ENCODE assay signal across 16 cellular contexts in the genomic region with DNA sequence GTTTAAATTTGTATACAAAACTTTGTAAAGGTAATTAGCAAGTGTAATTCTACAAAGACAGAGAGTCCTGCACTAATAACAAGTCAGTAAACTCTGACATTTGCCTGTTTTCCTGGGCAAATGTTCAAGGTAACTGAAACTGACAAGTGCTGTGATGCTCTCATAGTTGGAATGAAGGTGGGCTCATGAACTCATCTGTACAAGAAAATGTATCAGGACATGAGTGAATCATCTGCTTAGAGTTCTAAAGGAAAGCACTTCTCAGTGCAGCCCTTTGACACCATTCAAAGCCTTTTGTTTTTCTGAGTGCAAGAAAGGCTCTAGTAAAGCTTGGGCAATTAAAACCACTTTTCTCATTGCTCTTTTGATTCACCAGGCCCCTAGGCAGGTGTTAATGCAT.
DNase-seq lines count a peak whose midpoint lies in the region; ATAC-seq, FAIRE-seq and TF ChIP-seq lines count a peak whose summit lies in the region.
"Had no signal": no experiment of that assay in that cellular context is flagged by ENCODE, and none has a peak within 500 bp of the region (broad histone marks: within the 10 kb centered on the region; RNA-seq: fewer than 3 reads in every experiment).

No MANE protein-coding gene starts in this region.

- H3F3A ChIP-seq in smooth muscle cell (ENCODE audit: low read depth), result no peaks in the 10 kb centered on the region

- no peaks in the 10 kb centered on the region for H4K20me1 ChIP-seq in smooth muscle cell (ENCODE audit: low read depth)
- H4K20me1 ChIP-seq: BLaER1 treated with 17β-estradiol and CSF1 and Interleukin-3, amounts not matched to agents 10 nM and 100 nM had no signal

- no peaks in the 10 kb centered on the region for H3K36me3 Mint-ChIP-seq in activated CD4-positive, alpha-beta T cell treated with anti-CD3 and anti-CD28 coated beads for 36 hours (ENCODE audit: low read depth)
- H3K36me3 Mint-ChIP-seq in activated CD4-positive, alpha-beta T cell treated with anti-CD3 and anti-CD28 coated beads, Interleukin-2, amount 10 ng/mL, durations not matched to agents 24 days and 14 days (ENCODE audit: low read depth), result no peaks in the 10 kb centered on the region
- H3K36me3 Mint-ChIP-seq: CD4-positive, CD25-positive, alpha-beta regulatory T cell had no signal

- H3K9me3 Mint-ChIP-seq in activated CD4-positive, alpha-beta T cell treated with anti-CD3 and anti-CD28 coated beads for 36 hours (ENCODE audit: low read depth), result no peaks in the 10 kb centered on the region
- peaks cover 5% of the 10 kb centered on the region for H3K9me3 Mint-ChIP-seq in activated CD4-positive, alpha-beta T cell treated with anti-CD3 and anti-CD28 coated beads, Interleukin-2, amount 10 ng/mL, durations not matched to agents 24 days and 14 days

- H2AFZ ChIP-seq in smooth muscle cell (ENCODE audit: low read depth), result no peak overlapping the region

- POLR2A ChIA-PET in activated CD4-positive, alpha-beta T cell treated with anti-CD3 and anti-CD28 coated beads for 36 hours (lab: Charles Lee), result no interaction called here

- no peak overlapping the region for H3K4me2 ChIP-seq in smooth muscle cell
- H3K4me2 ChIP-seq: BLaER1 treated with 17β-estradiol and CSF1 and Interleukin-3, amounts not matched to agents 10 nM and 100 nM had no signal

- no peak overlapping the region for H3K27ac ChIP-seq in smooth muscle cell (ENCODE audit: low read depth)
- H3K27ac ChIP-seq: 22Rv1; BLaER1 treated with 17β-estradiol and CSF1 and Interleukin-3, amounts not matched to agents 10 nM and 100 nM had no signal

- no peaks in the 10 kb centered on the region for H3K27me3 Mint-ChIP-seq in activated CD4-positive, alpha-beta T cell treated with anti-CD3 and anti-CD28 coated beads for 36 hours
- no peaks in the 10 kb centered on the region for H3K27me3 Mint-ChIP-seq in activated CD4-positive, alpha-beta T cell treated with anti-CD3 and anti-CD28 coated beads, Interleukin-2, amount 10 ng/mL, durations not matched to agents 24 days and 14 days

- peak; percentile 19 for DNase-seq in NCI-H1105 treated with DMSO at 0.1 percent for 48 hours (lab: John Stamatoyannopoulos, UW)
- no peak for DNase-seq in NCI-H1105 (lab: John Stamatoyannopoulos, UW)
- no peak for DNase-seq in activated CD4-positive, alpha-beta T cell treated with anti-CD3 and anti-CD28 coated beads for 36 hours
- no peak for DNase-seq in activated CD4-positive, alpha-beta T cell treated with anti-CD3 and anti-CD28 coated beads, Interleukin-2, amount 10 ng/mL, durations not matched to agents 24 days and 14 days
- DNase-seq in RCC 7860 (ENCODE audit: low spot score), result peak; percentile 2
- DNase-seq in left colon, result no peak
- DNase-seq in T-helper 2 cell, result no peak
- no peak for DNase-seq in smooth muscle cell (lab: John Stamatoyannopoulos, UW; ENCODE audit: unreplicated experiment)
- DNase-seq: CD4-positive, CD25-positive, alpha-beta regulatory T cell; DMS53; GF-D8 had no signal

- H3K27me3 ChIP-seq in smooth muscle cell (ENCODE audit: low read depth), result no peaks in the 10 kb centered on the region
- H3K27me3 ChIP-seq: BLaER1 treated with 17β-estradiol and CSF1 and Interleukin-3, amounts not matched to agents 10 nM and 100 nM had no signal

- no peaks in the 10 kb centered on the region for H3K4me1 ChIP-seq in smooth muscle cell (ENCODE audit: low read depth)
- H3K4me1 ChIP-seq: BLaER1 treated with 17β-estradiol and CSF1 and Interleukin-3, amounts not matched to agents 10 nM and 100 nM; HAP-1 had no signal

- H3K27ac Mint-ChIP-seq in activated CD4-positive, alpha-beta T cell treated with anti-CD3 and anti-CD28 coated beads for 36 hours, result no peak overlapping the region
- no peak overlapping the region for H3K27ac Mint-ChIP-seq in activated CD4-positive, alpha-beta T cell treated with anti-CD3 and anti-CD28 coated beads, Interleukin-2, amount 10 ng/mL, durations not matched to agents 24 days and 14 days
- H3K27ac Mint-ChIP-seq: CD4-positive, CD25-positive, alpha-beta regulatory T cell had no signal

- no peak overlapping the region for H3K4me3 Mint-ChIP-seq in activated CD4-positive, alpha-beta T cell treated with anti-CD3 and anti-CD28 coated beads for 36 hours
- H3K4me3 Mint-ChIP-seq in activated CD4-positive, alpha-beta T cell treated with anti-CD3 and anti-CD28 coated beads, Interleukin-2, amount 10 ng/mL, durations not matched to agents 24 days and 14 days, result no peak overlapping the region
- H3K4me3 Mint-ChIP-seq: CD4-positive, CD25-positive, alpha-beta regulatory T cell had no signal

- H3K79me2 ChIP-seq in smooth muscle cell (ENCODE audit: low read depth), result no peaks in the 10 kb centered on the region

- intact Hi-C loops in activated CD4-positive, alpha-beta T cell treated with anti-CD3 and anti-CD28 coated beads for 36 hours (cut with DNase I, micrococcal nuclease), result no loop called here
- intact Hi-C loops in activated CD4-positive, alpha-beta T cell treated with anti-CD3 and anti-CD28 coated beads, Interleukin-2, amount 10 ng/mL, durations not matched to agents 24 days and 14 days (cut with micrococcal nuclease), result no loop called here
- intact Hi-C loops in left colon (cut with DNase I, micrococcal nuclease), result no loop called here

- H3K9ac ChIP-seq in smooth muscle cell (ENCODE audit: low read depth), result no peak overlapping the region
- H3K9ac ChIP-seq: BLaER1 treated with 17β-estradiol and CSF1 and Interleukin-3, amounts not matched to agents 10 nM and 100 nM had no signal

- peak; percentile 53 for ATAC-seq in activated CD4-positive, alpha-beta T cell treated with anti-CD3 and anti-CD28 coated beads for 36 hours
- ATAC-seq in left colon, result peak; percentile 27

- FAIRE-seq in RCC 7860 (lab: Jason Lieb, UNC), result no peak
- FAIRE-seq: GM19239, H1 had no signal

- H3K4me3 ChIP-seq in smooth muscle cell, result no peak overlapping the region
- H3K4me3 ChIP-seq: BLaER1 treated with 17β-estradiol and CSF1 and Interleukin-3, amounts not matched to agents 10 nM and 100 nM; HAP-1 had no signal

- no peak for TF ChIP-seq CTCF in smooth muscle cell (IDR thresholded peaks at IDR 0.05; ENCODE audit: borderline replicate concordance, insufficient read depth, poor library complexity, severe bottlenecking)

- peaks cover 3% of the 10 kb centered on the region for H3K4me1 Mint-ChIP-seq in activated CD4-positive, alpha-beta T cell treated with anti-CD3 and anti-CD28 coated beads for 36 hours
- H3K4me1 Mint-ChIP-seq in activated CD4-positive, alpha-beta T cell treated with anti-CD3 and anti-CD28 coated beads, Interleukin-2, amount 10 ng/mL, durations not matched to agents 24 days and 14 days, result no peaks in the 10 kb centered on the region

- no peaks in the 10 kb centered on the region for H3K36me3 ChIP-seq in smooth muscle cell (ENCODE audit: low read depth)
- H3K36me3 ChIP-seq: BLaER1 treated with 17β-estradiol and CSF1 and Interleukin-3, amounts not matched to agents 10 nM and 100 nM; HAP-1 had no signal

- CTCF ChIA-PET in activated CD4-positive, alpha-beta T cell treated with anti-CD3 and anti-CD28 coated beads for 36 hours (lab: Charles Lee), result interaction anchor here (0.7 to 0.8 kb wide), 2 partner anchors 27 to 179 kb away, joined by 3 to 4 read pairs; no protein-coding TSS in a partner anchor

- no peaks in the 10 kb centered on the region for H3K9me3 ChIP-seq in smooth muscle cell (replicated peaks; ENCODE audit: low read depth)
- H3K9me3 ChIP-seq: HAP-1 had no signal

Comparison
In these comparisons a context has a peak if more than half of its experiments do, and no peak if none do; other contexts are left out.
1. DNase-seq: peak in NCI-H1105 treated with DMSO at 0.1 percent for 48 hours (single experiment) and RCC 7860 (single experiment); none in NCI-H1105 (single experiment), activated CD4-positive, alpha-beta T cell treated with anti-CD3 and anti-CD28 coated beads for 36 hours (single experiment), activated CD4-positive, alpha-beta T cell treated with anti-CD3 and anti-CD28 coated beads, Interleukin-2, amount 10 ng/mL, durations not matched to agents 24 days and 14 days (single experiment), left colon (0 of 2), T-helper 2 cell (0 of 5) and smooth muscle cell (single experiment).